13 cellular contexts compared by ENCODE assay signal in genomic region chr20:64044484-64045247, GRCh38. TPM values are rescaled to one million over a fixed set of nuclear protein-coding genes. Genes with fewer than 3 reads are reported as not detected.
DNase-seq lines count a peak whose midpoint lies in the region; ATAC-seq and TF ChIP-seq lines count a peak whose summit lies in the region.
"Had no signal": no experiment of that assay in that cellular context is flagged by ENCODE, and none has a peak within 500 bp of the region (broad histone marks: within the 10 kb centered on the region; RNA-seq: fewer than 3 reads in every experiment).

No MANE protein-coding gene starts in this region.

- H3K27me3 ChIP-seq in left ventricle myocardium inferior (ENCODE audit: low read depth) (peaks cover 93% of the 10 kb centered on the region), upper lobe of right lung (peaks cover 41% of the 10 kb centered on the region)

- peak overlapping the region; percentile 71 for H3K4me3 ChIP-seq in left ventricle myocardium inferior
- no peak overlapping the region for H3K4me3 ChIP-seq in upper lobe of right lung

- peak overlapping the region; percentile 50 for H3K27ac Mint-ChIP-seq in activated naive CD8-positive, alpha-beta T cell
- no peak overlapping the region for H3K27ac Mint-ChIP-seq in activated naive CD8-positive, alpha-beta T cell treated with anti-CD3 and anti-CD28 coated beads for 36 hours
- H3K27ac Mint-ChIP-seq: activated CD8-positive, alpha-beta T cell treated with anti-CD3 and anti-CD28 coated beads, Interleukin-2, amount 10 ng/mL, durations not matched to agents 7 days and 5 days had no signal

- ATAC-seq in upper lobe of right lung (peak; percentile 39), HG03354 (IDR thresholded peaks at IDR 0.05; ENCODE audit: poor library complexity, severe bottlenecking, unreplicated experiment) (no peak)
- ATAC-seq: activated CD8-positive, alpha-beta T cell treated with anti-CD3 and anti-CD28 coated beads, Interleukin-2, amount 10 ng/mL, durations not matched to agents 7 days and 5 days had no signal

- H3K27ac ChIP-seq in left ventricle myocardium inferior (replicated peaks) (peak overlapping the region; percentile 95), upper lobe of right lung (peak overlapping the region; percentile 65)

- TF ChIP-seq CTCF in left ventricle myocardium inferior (IDR thresholded peaks at IDR 0.05; ENCODE audit: borderline replicate concordance) (no peak), upper lobe of right lung (IDR thresholded peaks at IDR 0.05) (no peak)

- H3K36me3 ChIP-seq in left ventricle myocardium inferior = peaks cover 19% of the 10 kb centered on the region
- H3K36me3 ChIP-seq in upper lobe of right lung = no peaks in the 10 kb centered on the region

- H3K4me1 ChIP-seq in left ventricle myocardium inferior = peaks cover 39% of the 10 kb centered on the region
- H3K4me1 ChIP-seq in upper lobe of right lung = peaks cover 20% of the 10 kb centered on the region

- no peaks in the 10 kb centered on the region for H3K9me3 Mint-ChIP-seq in activated naive CD8-positive, alpha-beta T cell (ENCODE audit: low read depth)
- no peaks in the 10 kb centered on the region for H3K9me3 Mint-ChIP-seq in activated naive CD8-positive, alpha-beta T cell treated with anti-CD3 and anti-CD28 coated beads for 36 hours
- H3K9me3 Mint-ChIP-seq: naive B cell had no signal

- H3K4me1 Mint-ChIP-seq in activated naive CD8-positive, alpha-beta T cell (ENCODE audit: low read depth) = peaks cover 34% of the 10 kb centered on the region
- peaks cover 17% of the 10 kb centered on the region for H3K4me1 Mint-ChIP-seq in activated naive CD8-positive, alpha-beta T cell treated with anti-CD3 and anti-CD28 coated beads for 36 hours

- H3K9me3 ChIP-seq in left ventricle myocardium inferior (replicated peaks) = no peaks in the 10 kb centered on the region
- H3K9me3 ChIP-seq in upper lobe of right lung = no peaks in the 10 kb centered on the region

- no peak for DNase-seq in activated naive CD8-positive, alpha-beta T cell treated with anti-CD3 and anti-CD28 coated beads for 36 hours
- DNase-seq in T1000 (lab: John Stamatoyannopoulos, UW) (peak; percentile 24), left ventricle myocardium inferior (no peak), upper lobe of right lung (no peak), NCI-H1048 (lab: John Stamatoyannopoulos, UW) (no peak)
- DNase-seq in stimulated activated CD4-positive, alpha-beta T cell treated with anti-CD3 and anti-CD28 coated beads, Interleukin-2, amount 100 ng/mL, for 48 hours = no peak
- DNase-seq: activated CD8-positive, alpha-beta T cell treated with anti-CD3 and anti-CD28 coated beads, Interleukin-2, amount 10 ng/mL, durations not matched to agents 7 days and 5 days; C1 segment of cervical spinal cord; effector CD8-positive, alpha-beta T cell; naive B cell; NCI-H1694 treated with DMSO at 0.1 percent for 48 hours had no signal

- no peaks in the 10 kb centered on the region for H3K36me3 Mint-ChIP-seq in activated naive CD8-positive, alpha-beta T cell
- no peaks in the 10 kb centered on the region for H3K36me3 Mint-ChIP-seq in activated naive CD8-positive, alpha-beta T cell treated with anti-CD3 and anti-CD28 coated beads for 36 hours
- H3K36me3 Mint-ChIP-seq: naive B cell had no signal

- H3K4me3 Mint-ChIP-seq in activated naive CD8-positive, alpha-beta T cell = peak overlapping the region; percentile 17
- no peak overlapping the region for H3K4me3 Mint-ChIP-seq in activated naive CD8-positive, alpha-beta T cell treated with anti-CD3 and anti-CD28 coated beads for 36 hours
- H3K4me3 Mint-ChIP-seq: activated CD8-positive, alpha-beta T cell treated with anti-CD3 and anti-CD28 coated beads, Interleukin-2, amount 10 ng/mL, durations not matched to agents 7 days and 5 days had no signal

- intact Hi-C loops in left ventricle myocardium inferior (cut with micrococcal nuclease) = no loop called here
- intact Hi-C loops in upper lobe of right lung (cut with DNase I) = no loop called here

- H3K27me3 Mint-ChIP-seq in activated naive CD8-positive, alpha-beta T cell = peaks cover 6% of the 10 kb centered on the region
- H3K27me3 Mint-ChIP-seq in activated naive CD8-positive, alpha-beta T cell treated with anti-CD3 and anti-CD28 coated beads for 36 hours = peaks cover 22% of the 10 kb centered on the region

RNA-seq across cellular contexts. Expression of gene SOX18, which starts 4.8 kb away (rescaled TPM):
- not detected for total RNA-seq in activated naive CD8-positive, alpha-beta T cell treated with anti-CD3 and anti-CD28 coated beads for 36 hours
- total RNA-seq in left ventricle myocardium inferior = 30.5 TPM
- total RNA-seq in upper lobe of right lung = 135 TPM

RNA-seq across cellular contexts. Expression of gene C20orf204, which starts 8.7 kb away (rescaled TPM):
- total RNA-seq in activated naive CD8-positive, alpha-beta T cell treated with anti-CD3 and anti-CD28 coated beads for 36 hours = 1 to 10 TPM; 2.1 to 2.5 TPM
- 0.55 TPM for total RNA-seq in left ventricle myocardium inferior
- total RNA-seq in upper lobe of right lung = 1.9 TPM

RNA-seq across cellular contexts. Expression of gene TCEA2, which starts 18.3 kb away (rescaled TPM):
- 10 to 100 TPM; 37.8 to 38.6 TPM for total RNA-seq in activated naive CD8-positive, alpha-beta T cell treated with anti-CD3 and anti-CD28 coated beads for 36 hours
- 38.9 TPM for total RNA-seq in left ventricle myocardium inferior
- 40.2 TPM for total RNA-seq in upper lobe of right lung

RNA-seq across cellular contexts. Expression of gene RGS19, which starts 34.7 kb away (rescaled TPM):
- 10 to 100 TPM; 26.4 to 31.8 TPM for total RNA-seq in activated naive CD8-positive, alpha-beta T cell treated with anti-CD3 and anti-CD28 coated beads for 36 hours
- total RNA-seq in left ventricle myocardium inferior = 6.1 TPM
- 40.8 TPM for total RNA-seq in upper lobe of right lung

RNA-seq across cellular contexts. Expression of gene OPRL1, which starts 35.2 kb away (rescaled TPM):
- under 1 TPM; 0.16 to 0.25 TPM for total RNA-seq in activated naive CD8-positive, alpha-beta T cell treated with anti-CD3 and anti-CD28 coated beads for 36 hours
- 0.52 TPM for total RNA-seq in left ventricle myocardium inferior
- total RNA-seq in upper lobe of right lung = 1.9 TPM

Comparison
In these comparisons a context has a peak if more than half of its experiments do, and no peak if none do; other contexts are left out.
1. RNA of gene SOX18, which starts 4.8 kb away (total RNA-seq): 135 TPM in upper lobe of right lung (single experiment) and 30.5 TPM in left ventricle myocardium inferior (single experiment); not detected in activated naive CD8-positive, alpha-beta T cell treated with anti-CD3 and anti-CD28 coated beads for 36 hours; every median in the first group is over 10 times any median in the second.